Comparison of ENCODE assay signal across 8 cellular contexts in the genomic region with DNA sequence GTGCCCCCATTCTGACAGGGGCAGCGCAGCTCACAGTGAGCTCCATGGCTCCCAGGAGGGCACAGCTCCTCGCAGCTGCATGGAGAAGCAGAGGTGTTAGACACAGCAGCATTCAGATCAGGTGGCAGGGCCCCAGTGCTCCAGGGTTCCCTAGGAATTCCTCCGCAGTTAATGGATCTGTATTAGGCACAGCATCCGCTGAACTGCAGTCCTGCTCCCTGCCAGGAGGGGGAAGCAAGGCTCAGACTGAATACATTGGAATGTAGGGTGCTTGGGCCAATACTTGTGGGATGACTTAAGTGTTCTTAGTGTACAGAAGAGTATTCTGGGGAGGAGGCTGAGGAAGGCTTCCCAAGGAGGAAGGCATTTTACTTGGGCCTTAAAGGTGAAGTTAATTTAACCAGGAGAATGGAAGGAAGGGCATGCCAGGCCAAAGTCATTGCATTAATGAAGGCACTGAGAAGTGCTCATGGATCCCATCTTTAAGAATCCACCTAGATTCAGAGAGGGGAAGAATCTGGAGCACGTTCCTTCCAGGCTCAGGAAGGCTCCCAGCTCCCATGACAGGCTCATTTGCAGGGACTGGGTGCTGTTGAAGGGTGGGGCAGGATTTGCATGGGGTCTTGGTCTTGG.
A peak's percentile ranks its signal among the peaks of the same experiment; 100 is the strongest.
DNase-seq lines count a peak whose midpoint lies in the region; ATAC-seq and TF ChIP-seq lines count a peak whose summit lies in the region.

No MANE protein-coding gene starts in this region.

- in situ Hi-C loops in gastrocnemius medialis (cut with MboI; ENCODE audit: low sequenced_read_pairs in 4 of 4), result loop anchor here in 1 of 4 donors (25.0 kb wide), 1 partner anchor 206 kb away; no protein-coding TSS in a partner anchor

- no peak overlapping the region for H3K4me3 Mint-ChIP-seq in stimulated activated naive CD8-positive, alpha-beta T cell treated with anti-CD3 and anti-CD28 coated beads, Interleukin-15, amount 100 ng/mL, for 72 hours
- H3K4me3 Mint-ChIP-seq in activated naive CD4-positive, alpha-beta T cell treated with anti-CD3 and anti-CD28 coated beads, Interleukin-2, amount 50 U/mL, for 24 hours, result peak overlapping the region; percentile 64

- H3K27ac ChIP-seq in gastrocnemius medialis, result no peak overlapping the region

- H3K9me3 Mint-ChIP-seq in stimulated activated naive CD8-positive, alpha-beta T cell treated with anti-CD3 and anti-CD28 coated beads, Interleukin-15, amount 100 ng/mL, for 72 hours, result no peaks in the 10 kb centered on the region
- no peaks in the 10 kb centered on the region for H3K9me3 Mint-ChIP-seq in activated naive CD4-positive, alpha-beta T cell treated with anti-CD3 and anti-CD28 coated beads, Interleukin-2, amount 50 U/mL, for 24 hours

- no peak overlapping the region for H3K27ac Mint-ChIP-seq in stimulated activated naive CD8-positive, alpha-beta T cell treated with anti-CD3 and anti-CD28 coated beads, Interleukin-15, amount 100 ng/mL, for 72 hours
- no peak overlapping the region for H3K27ac Mint-ChIP-seq in activated naive CD4-positive, alpha-beta T cell treated with anti-CD3 and anti-CD28 coated beads, Interleukin-2, amount 50 U/mL, for 24 hours

- no peak overlapping the region for H3K4me3 ChIP-seq in gastrocnemius medialis

- H3K27me3 ChIP-seq in gastrocnemius medialis, result peaks cover 27 to 33% (median 27%) of the 10 kb centered on the region in 3 donors

- H3K9me3 ChIP-seq in gastrocnemius medialis, result no peaks in the 10 kb centered on the region

- H3K4me1 Mint-ChIP-seq in stimulated activated naive CD8-positive, alpha-beta T cell treated with anti-CD3 and anti-CD28 coated beads, Interleukin-15, amount 100 ng/mL, for 72 hours, result peaks cover 17% of the 10 kb centered on the region
- H3K4me1 Mint-ChIP-seq in activated naive CD4-positive, alpha-beta T cell treated with anti-CD3 and anti-CD28 coated beads, Interleukin-2, amount 50 U/mL, for 24 hours, result peaks cover 13% of the 10 kb centered on the region

- H3K36me3 Mint-ChIP-seq in activated naive CD4-positive, alpha-beta T cell treated with anti-CD3 and anti-CD28 coated beads, Interleukin-2, amount 50 U/mL, for 24 hours, result no peaks in the 10 kb centered on the region

- no peaks in the 10 kb centered on the region for H3K4me1 ChIP-seq in gastrocnemius medialis

- peak in 3 of 5 experiments; percentile 42 to 56 (median 51) for TF ChIP-seq CTCF in gastrocnemius medialis (IDR thresholded peaks at IDR 0.05 in 4 of 5, conservative IDR thresholded peaks at IDR 0.05 in 1 of 5)

- no peak for ATAC-seq in stimulated activated naive CD8-positive, alpha-beta T cell treated with anti-CD3 and anti-CD28 coated beads, Interleukin-15, Interleukin-2, amounts not matched to agents 100 U/mL and 50 U/mL, for 24 hours
- no peak for ATAC-seq in stimulated activated naive CD8-positive, alpha-beta T cell treated with anti-CD3 and anti-CD28 coated beads, Interleukin-15, amount 100 ng/mL, for 72 hours
- ATAC-seq in left cardiac atrium (peak; percentile 85 to 88), gastrocnemius medialis (peak; percentile 53 to 59), HG02852 (IDR thresholded peaks at IDR 0.05; ENCODE audit: unreplicated experiment) (no peak), GM21390 (IDR thresholded peaks at IDR 0.05; ENCODE audit: unreplicated experiment) (no peak)

- no peaks in the 10 kb centered on the region for H3K36me3 ChIP-seq in gastrocnemius medialis

- H3K27me3 Mint-ChIP-seq in stimulated activated naive CD8-positive, alpha-beta T cell treated with anti-CD3 and anti-CD28 coated beads, Interleukin-15, amount 100 ng/mL, for 72 hours, result peaks cover 27% of the 10 kb centered on the region
- peaks cover 16% of the 10 kb centered on the region for H3K27me3 Mint-ChIP-seq in activated naive CD4-positive, alpha-beta T cell treated with anti-CD3 and anti-CD28 coated beads, Interleukin-2, amount 50 U/mL, for 24 hours

- peak; percentile 33 for DNase-seq in stimulated activated naive CD8-positive, alpha-beta T cell treated with anti-CD3 and anti-CD28 coated beads, Interleukin-15, Interleukin-2, amounts not matched to agents 100 U/mL and 50 U/mL, for 24 hours
- no peak for DNase-seq in stimulated activated naive CD8-positive, alpha-beta T cell treated with anti-CD3 and anti-CD28 coated beads, Interleukin-15, amount 100 ng/mL, for 72 hours
- DNase-seq in NCI-H1105 (lab: John Stamatoyannopoulos, UW) (peak; percentile 13), left cardiac atrium (peak; percentile 46), gastrocnemius medialis (peak in 1 of 2 donors; percentile 11)

- TF ChIP-seq POLR2A in gastrocnemius medialis (IDR thresholded peaks at IDR 0.05), result no peak

- intact Hi-C loops in left cardiac atrium (cut with DNase I), result loop anchor here in 1 of 2 donors (5.0 to 10.0 kb wide), 4 partner anchors 64 to 306 kb away; no protein-coding TSS in a partner anchor
- intact Hi-C loops in gastrocnemius medialis (cut with DNase I; ENCODE audit: low total_unique reads), result no loop called here

Comparison
In these comparisons a context has a peak if more than half of its experiments do, and no peak if none do; other contexts are left out.
1. DNase-seq: peak in stimulated activated naive CD8-positive, alpha-beta T cell treated with anti-CD3 and anti-CD28 coated beads, Interleukin-15, Interleukin-2, amounts not matched to agents 100 U/mL and 50 U/mL, for 24 hours (single experiment), NCI-H1105 (single experiment) and left cardiac atrium (single experiment); none in stimulated activated naive CD8-positive, alpha-beta T cell treated with anti-CD3 and anti-CD28 coated beads, Interleukin-15, amount 100 ng/mL, for 72 hours (0 of 2).
2. ATAC-seq: peak in left cardiac atrium (2 of 2) and gastrocnemius medialis (2 of 2); none in stimulated activated naive CD8-positive, alpha-beta T cell treated with anti-CD3 and anti-CD28 coated beads, Interleukin-15, Interleukin-2, amounts not matched to agents 100 U/mL and 50 U/mL, for 24 hours (single experiment), stimulated activated naive CD8-positive, alpha-beta T cell treated with anti-CD3 and anti-CD28 coated beads, Interleukin-15, amount 100 ng/mL, for 72 hours (single experiment), HG02852 (single experiment) and GM21390 (single experiment).